8 cellular contexts compared by ENCODE assay signal in the genomic region with DNA sequence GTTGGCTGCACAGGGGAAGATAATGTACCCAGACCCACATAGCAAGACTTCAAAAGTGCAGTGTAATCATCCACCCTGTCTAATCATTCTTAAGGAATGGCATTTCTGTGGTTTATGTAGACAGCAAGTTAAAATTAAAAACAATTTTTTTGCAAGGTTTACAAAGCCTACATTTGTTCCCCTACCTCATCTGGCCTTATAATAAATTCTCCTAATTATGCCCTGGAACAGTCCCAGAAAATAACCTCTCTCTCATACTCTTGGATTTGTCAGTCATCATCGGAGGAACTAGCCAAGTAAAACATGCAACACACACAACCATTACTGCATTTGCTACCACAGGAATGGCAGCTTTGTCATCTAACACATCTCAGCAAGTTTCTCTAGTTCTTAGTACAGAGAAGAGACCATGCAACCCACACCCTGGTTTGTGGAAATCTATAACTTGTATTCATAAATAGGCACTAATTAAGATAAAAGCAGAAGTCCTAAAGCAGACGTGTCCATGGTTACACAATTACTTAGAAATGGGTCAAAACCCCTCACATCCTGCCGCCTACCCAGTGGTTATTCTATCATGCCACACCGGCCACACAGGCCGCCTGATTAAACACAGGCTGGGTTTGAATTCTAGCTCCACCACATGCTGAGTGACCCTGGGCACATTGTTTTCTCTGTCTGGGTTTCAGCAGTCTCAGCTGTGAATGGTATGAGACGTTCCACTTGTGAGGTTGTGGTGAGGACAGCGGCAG. TPM values are rescaled to one million over a fixed set of nuclear protein-coding genes. Genes with fewer than 3 reads are reported as not detected.
DNase-seq lines count a peak whose midpoint lies in the region; ATAC-seq and TF ChIP-seq lines count a peak whose summit lies in the region.

No MANE protein-coding gene starts in this region.

- H3K27ac ChIP-seq in brain microvascular endothelial cell: peak overlapping the region; percentile 55

- no peaks in the 10 kb centered on the region for H3K36me3 ChIP-seq in brain microvascular endothelial cell (replicated peaks)

- DNase-seq in HK-2 (ENCODE audit: unreplicated experiment) (peak; percentile 63), brain microvascular endothelial cell (peak; percentile 92), renal cortical epithelial cell (ENCODE audit: low read depth) (peak; percentile 92)
- no peak for DNase-seq in activated T-cell treated with anti-CD3 and anti-CD28 coated beads, Interleukin-2, amount 50 U/mL, for 4 hours
- no peak for DNase-seq in activated T-cell treated with anti-CD3 and anti-CD28 coated beads, Interleukin-2, amount 50 U/mL, for 24 hours
- no peak for DNase-seq in stimulated activated CD4-positive, alpha-beta T cell treated with anti-CD3 and anti-CD28 coated beads, Interleukin-4, amount 100 ng/mL, for 1 hour
- no peak for DNase-seq in central memory CD4-positive, alpha-beta T cell

- no peak overlapping the region for H3K4me3 Mint-ChIP-seq in activated T-cell treated with anti-CD3 and anti-CD28 coated beads, Interleukin-2, amount 50 U/mL, for 4 hours
- no peak overlapping the region for H3K4me3 Mint-ChIP-seq in activated T-cell treated with anti-CD3 and anti-CD28 coated beads, Interleukin-2, amount 50 U/mL, for 24 hours

- no peak overlapping the region for H3K27ac Mint-ChIP-seq in activated T-cell treated with anti-CD3 and anti-CD28 coated beads, Interleukin-2, amount 50 U/mL, for 24 hours

- H3K4me1 Mint-ChIP-seq in activated T-cell treated with anti-CD3 and anti-CD28 coated beads, Interleukin-2, amount 50 U/mL, for 4 hours (ENCODE audit: low read depth): no peaks in the 10 kb centered on the region
- peaks cover 2% of the 10 kb centered on the region for H3K4me1 Mint-ChIP-seq in activated T-cell treated with anti-CD3 and anti-CD28 coated beads, Interleukin-2, amount 50 U/mL, for 24 hours (ENCODE audit: low read depth)

- ATAC-seq in GM18867 (IDR thresholded peaks at IDR 0.05; ENCODE audit: unreplicated experiment): peak; percentile 52
- ATAC-seq in activated T-cell treated with anti-CD3 and anti-CD28 coated beads, Interleukin-2, amount 50 U/mL, for 4 hours: no peak

- TF ChIP-seq CTCF in brain microvascular endothelial cell (IDR thresholded peaks at IDR 0.05; ENCODE audit: low read depth, low read length, missing control alignments): no peak

- no peak overlapping the region for H3K4me3 ChIP-seq in brain microvascular endothelial cell (ENCODE audit: low read depth, low read length)

- peaks cover 12% of the 10 kb centered on the region for H3K27me3 Mint-ChIP-seq in activated T-cell treated with anti-CD3 and anti-CD28 coated beads, Interleukin-2, amount 50 U/mL, for 4 hours (ENCODE audit: low read depth)
- peaks cover 5% of the 10 kb centered on the region for H3K27me3 Mint-ChIP-seq in activated T-cell treated with anti-CD3 and anti-CD28 coated beads, Interleukin-2, amount 50 U/mL, for 24 hours

- no peaks in the 10 kb centered on the region for H3K27me3 ChIP-seq in brain microvascular endothelial cell (replicated peaks)

- H3K36me3 Mint-ChIP-seq in activated T-cell treated with anti-CD3 and anti-CD28 coated beads, Interleukin-2, amount 50 U/mL, for 4 hours (ENCODE audit: insufficient read depth): no peaks in the 10 kb centered on the region
- no peaks in the 10 kb centered on the region for H3K36me3 Mint-ChIP-seq in activated T-cell treated with anti-CD3 and anti-CD28 coated beads, Interleukin-2, amount 50 U/mL, for 24 hours (ENCODE audit: low read depth)

- in situ Hi-C loops in brain microvascular endothelial cell (cut with HindIII; ENCODE audit: low pct_ligation_motif_present, low sequenced_read_pairs): no loop called here

- H3K9me3 Mint-ChIP-seq in activated T-cell treated with anti-CD3 and anti-CD28 coated beads, Interleukin-2, amount 50 U/mL, for 4 hours: no peaks in the 10 kb centered on the region
- no peaks in the 10 kb centered on the region for H3K9me3 Mint-ChIP-seq in activated T-cell treated with anti-CD3 and anti-CD28 coated beads, Interleukin-2, amount 50 U/mL, for 24 hours

RNA-seq across cellular contexts. Expression of a gene that starts 19.0 kb away (rescaled TPM):
- total RNA-seq in renal cortical epithelial cell: 31.1 and 77.4 TPM in 2 replicates
- 10 to 100 TPM; 68.1 to 83.2 (median 76.2) TPM for total RNA-seq in activated T-cell treated with anti-CD3 and anti-CD28 coated beads, Interleukin-2, amount 50 U/mL, for 4 hours

Comparison
In these comparisons a context has a peak if more than half of its experiments do, and no peak if none do; other contexts are left out.
1. DNase-seq: peak in HK-2 (single experiment), brain microvascular endothelial cell (single experiment) and renal cortical epithelial cell (single experiment); none in activated T-cell treated with anti-CD3 and anti-CD28 coated beads, Interleukin-2, amount 50 U/mL, for 4 hours (single experiment), activated T-cell treated with anti-CD3 and anti-CD28 coated beads, Interleukin-2, amount 50 U/mL, for 24 hours (single experiment), stimulated activated CD4-positive, alpha-beta T cell treated with anti-CD3 and anti-CD28 coated beads, Interleukin-4, amount 100 ng/mL, for 1 hour (single experiment) and central memory CD4-positive, alpha-beta T cell (single experiment).